19 cellular contexts compared by ENCODE assay signal in genomic region chr20:41334452-41335421, GRCh38. TPM values are rescaled to one million over a fixed set of nuclear protein-coding genes. Genes with fewer than 3 reads are reported as not detected.
DNase-seq lines count a peak whose midpoint lies in the region; ATAC-seq, FAIRE-seq and TF ChIP-seq lines count a peak whose summit lies in the region.
"Had no signal": no experiment of that assay in that cellular context is flagged by ENCODE, and none has a peak within 500 bp of the region (broad histone marks: within the 10 kb centered on the region; RNA-seq: fewer than 3 reads in every experiment).

No MANE protein-coding gene starts in this region.

- H3K9me3 ChIP-seq in endothelial cell of umbilical vein (replicated peaks; ENCODE audit: control insufficient read depth, insufficient read depth, low read length) (no peaks in the 10 kb centered on the region), gastrocnemius medialis (no peaks in the 10 kb centered on the region), T-helper 17 cell (ENCODE audit: control insufficient read depth, low read length, poor library complexity, severe bottlenecking) (no peaks in the 10 kb centered on the region)

- in situ Hi-C loops in gastrocnemius medialis (cut with MboI; ENCODE audit: low sequenced_read_pairs in 4 of 4): loop anchor here (5.0 to 25.0 kb wide), 5 partner anchors 92 to 347 kb away; no protein-coding TSS in a partner anchor

- no peaks in the 10 kb centered on the region for H4K20me1 ChIP-seq in endothelial cell of umbilical vein (replicated peaks; ENCODE audit: control insufficient read depth, extremely low read depth, insufficient read depth, low read length)

- no peaks in the 10 kb centered on the region for H3K9me1 ChIP-seq in endothelial cell of umbilical vein (replicated peaks; ENCODE audit: control insufficient read depth, extremely low read depth, insufficient read depth, low read length)

- intact Hi-C loops in endothelial cell of umbilical vein (cut with micrococcal nuclease): no loop called here
- intact Hi-C loops in gastrocnemius medialis (cut with DNase I; ENCODE audit: low total_unique reads): no loop called here

- peaks cover 3% of the 10 kb centered on the region for H3K4me1 Mint-ChIP-seq in T-helper 17 cell

- TF ChIP-seq POLR2A in endothelial cell of umbilical vein (IDR thresholded peaks at IDR 0.05; ENCODE audit: low read depth, low read length): no peak
- TF ChIP-seq POLR2A in gastrocnemius medialis (IDR thresholded peaks at IDR 0.05): no peak

- FAIRE-seq in endothelial cell of umbilical vein (lab: Jason Lieb, UNC): peak; percentile 44
- FAIRE-seq: small intestine had no signal

- peaks cover 17% of the 10 kb centered on the region for H3K27me3 Mint-ChIP-seq in T-helper 17 cell

- no peaks in the 10 kb centered on the region for H3K36me3 ChIP-seq in endothelial cell of umbilical vein (ENCODE audit: control insufficient read depth in 2 of 2, extremely low read depth in 1 of 2, insufficient read depth in 2 of 2, low read length in 2 of 2)
- no peaks in the 10 kb centered on the region for H3K36me3 ChIP-seq in gastrocnemius medialis

- H2AFZ ChIP-seq in endothelial cell of umbilical vein (ENCODE audit: low read depth, low read length): peak overlapping the region; percentile 83

- H3K27ac ChIP-seq in endothelial cell of umbilical vein (ENCODE audit: insufficient read depth, low read depth, low read length): no peak overlapping the region
- peak overlapping the region; percentile 46 to 68 (median 66) for H3K27ac ChIP-seq in gastrocnemius medialis

- no peaks in the 10 kb centered on the region for H3K36me3 Mint-ChIP-seq in T-helper 17 cell (ENCODE audit: low read depth)

- no peak for TF ChIP-seq CTCF in GM10266 (IDR thresholded peaks at IDR 0.05; ENCODE audit: control insufficient read depth, insufficient read depth, low read depth, missing control alignments)
- peak in 1 of 2 donors; percentile 10 for TF ChIP-seq CTCF in endothelial cell of umbilical vein (IDR thresholded peaks at IDR 0.05; ENCODE audit: extremely low read depth in 1 of 2, insufficient read depth in 1 of 2, low read depth in 1 of 2, low read length in 2 of 2)
- TF ChIP-seq CTCF in gastrocnemius medialis (IDR thresholded peaks at IDR 0.05 in 4 of 5, conservative IDR thresholded peaks at IDR 0.05 in 1 of 5): no peak

- no peak overlapping the region for H3K4me3 Mint-ChIP-seq in T-helper 17 cell
- H3K4me3 Mint-ChIP-seq: activated B cell treated with CpG ODN at 0.5 μM for 24 hours; activated naive CD4-positive, alpha-beta T cell treated with anti-CD3 and anti-CD28 coated beads for 36 hours; stimulated activated naive CD8-positive, alpha-beta T cell treated with anti-CD3 and anti-CD28 coated beads, Interleukin-15, amount 100 ng/mL, for 72 hours had no signal

- dilution Hi-C loops in endothelial cell of umbilical vein (cut with MboI; ENCODE audit: extremely low pct_ligation_motif_present, low sequenced_read_pairs): no loop called here

- BruUV-seq in endothelial cell of umbilical vein (replicated peaks; lab: Mats Ljungman, UMichigan): no TSS peak

- CTCF ChIA-PET in endothelial cell of umbilical vein (lab: Charles Lee): interaction anchor here (1.2 to 2.4 kb wide), 3 partner anchors 162 to 200 kb away, joined by 4 to 16 read pairs (median 5); no protein-coding TSS in a partner anchor

- H3K4me1 ChIP-seq in endothelial cell of umbilical vein (ENCODE audit: control insufficient read depth, extremely low read depth, insufficient read depth, low read length) (peaks cover 20% of the 10 kb centered on the region), gastrocnemius medialis (peaks cover 8 to 9% of the 10 kb centered on the region in 2 donors)

- H3K27me3 ChIP-seq in endothelial cell of umbilical vein (ENCODE audit: control insufficient read depth in 2 of 2, insufficient read depth in 2 of 2, low read length in 2 of 2) (no peaks in the 10 kb centered on the region), gastrocnemius medialis (no peaks in the 10 kb centered on the region)

- no peak overlapping the region for H3K9ac ChIP-seq in endothelial cell of umbilical vein (replicated peaks; ENCODE audit: extremely low read depth, insufficient read depth, low read length)

- H3K4me2 ChIP-seq in endothelial cell of umbilical vein (ENCODE audit: insufficient read depth, low read length): no peak overlapping the region

- DNase-seq in GM10266 (ENCODE audit: extremely low spot score): peak; percentile 6
- DNase-seq in endothelial cell of umbilical vein (ENCODE audit: low read depth, low spot score): peak; percentile 56
- DNase-seq in kidney glomerular epithelial cell (lab: John Stamatoyannopoulos, UW): peak; percentile 18
- no peak for DNase-seq in gastrocnemius medialis
- DNase-seq in stimulated activated CD4-positive, alpha-beta T cell treated with anti-CD3 and anti-CD28 coated beads, Interleukin-2, amount 100 ng/mL, for 24 hours: no peak
- DNase-seq in T-helper 17 cell: no peak
- no peak for DNase-seq in NOMO-1 treated with dmso at 0.1 percent for 144 hours (lab: John Stamatoyannopoulos, UW; ENCODE audit: unreplicated experiment)
- no peak for DNase-seq in activated CD4-positive, alpha-beta T cell treated with anti-CD3 and anti-CD28 coated beads for 4 hours
- DNase-seq: activated B cell treated with CpG ODN at 0.5 μM for 24 hours; activated naive CD4-positive, alpha-beta T cell treated with anti-CD3 and anti-CD28 coated beads for 36 hours; DND-41; hippocampal formation; NCI-H2029; NCI-H526 treated with DMSO at 0.1 percent for 48 hours; small intestine; stimulated activated naive CD8-positive, alpha-beta T cell treated with anti-CD3 and anti-CD28 coated beads, Interleukin-15, amount 100 ng/mL, for 72 hours; T-helper 1 cell had no signal

- H3K4me3 ChIP-seq in endothelial cell of umbilical vein (replicated peaks in 1 of 3; ENCODE audit: insufficient read depth in 1 of 3, low read depth in 1 of 3, low read length in 3 of 3) (no peak overlapping the region), gastrocnemius medialis (no peak overlapping the region)

- ATAC-seq in gastrocnemius medialis (peak in 1 of 2 donors; percentile 5), T-helper 17 cell (no peak)
- ATAC-seq: stimulated activated naive CD8-positive, alpha-beta T cell treated with anti-CD3 and anti-CD28 coated beads, Interleukin-15, amount 100 ng/mL, for 72 hours had no signal

- H3K79me2 ChIP-seq in endothelial cell of umbilical vein (ENCODE audit: control insufficient read depth, insufficient read depth, low read length): no peaks in the 10 kb centered on the region

- no peak overlapping the region for H3K27ac Mint-ChIP-seq in T-helper 17 cell
- H3K27ac Mint-ChIP-seq: activated B cell treated with CpG ODN at 0.5 μM for 24 hours; activated naive CD4-positive, alpha-beta T cell treated with anti-CD3 and anti-CD28 coated beads for 36 hours had no signal

- POLR2A ChIA-PET in endothelial cell of umbilical vein (lab: Charles Lee): no interaction called here

TF ChIP-seq in endothelial cell of umbilical vein, 7 proteins besides CTCF, POLR2A, EP300 and RAD21 (continues in another document):
- no peak for TF ChIP-seq GATA2 (IDR thresholded peaks at IDR 0.05; ENCODE audit: insufficient read depth, insufficient read length, low read depth, low read length)
- TF ChIP-seq MYC (IDR thresholded peaks at IDR 0.05; ENCODE audit: low read depth, low read length): no peak
- TF ChIP-seq EZH2 (IDR thresholded peaks at IDR 0.05; ENCODE audit: borderline replicate concordance, low read depth, low read length, severe bottlenecking): no peak
- TF ChIP-seq POLR2AphosphoS5 (IDR thresholded peaks at IDR 0.05; ENCODE audit: insufficient read depth, low read depth, low read length): no peak
- TF ChIP-seq, protein P1, sequence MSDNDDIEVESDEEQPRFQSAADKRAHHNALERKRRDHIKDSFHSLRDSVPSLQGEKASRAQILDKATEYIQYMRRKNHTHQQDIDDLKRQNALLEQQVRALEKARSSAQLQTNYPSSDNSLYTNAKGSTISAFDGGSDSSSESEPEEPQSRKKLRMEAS (IDR thresholded peaks at IDR 0.05; ENCODE audit: insufficient read depth, insufficient read length): no peak
- TF ChIP-seq JUN (IDR thresholded peaks at IDR 0.05; ENCODE audit: borderline replicate concordance, insufficient read depth, insufficient read length, low read depth): no peak

RNA-seq across cellular contexts. Expression of gene LPIN3, which starts 5.9 kb away (rescaled TPM):
- total RNA-seq in endothelial cell of umbilical vein: 3.0 and 3.5 TPM in 2 replicates
- 2.1 and 2.5 TPM in 2 replicates for polyA plus RNA-seq in endothelial cell of umbilical vein
- 1.3 and 1.6 TPM in 2 replicates for polyA plus RNA-seq in endothelial cell of umbilical vein (2011; cell fraction: cytosol; rRNA removed)
- polyA plus RNA-seq in endothelial cell of umbilical vein (2011; cell fraction: nucleus; rRNA removed): 26.0 and 29.8 TPM in 2 replicates
- 1.7 and 3.2 TPM in 2 replicates for polyA plus RNA-seq in endothelial cell of umbilical vein (2012)
- 2.5 and 3.4 TPM in 2 replicates for polyA minus RNA-seq in endothelial cell of umbilical vein
- 1.3 TPM for polyA minus RNA-seq in endothelial cell of umbilical vein (2011; cell fraction: cytosol; rRNA and poly(A)+ RNA removed)
- 2.9 and 4.3 TPM in 2 replicates for polyA minus RNA-seq in endothelial cell of umbilical vein (2011; cell fraction: nucleus; rRNA and poly(A)+ RNA removed)
- total RNA-seq in gastrocnemius medialis: 1 to 10 TPM in 2 of 4 donors, under 1 TPM in 2; 0.56 to 2.4 (median 1.1) TPM
- total RNA-seq in T-helper 17 cell: under 1 TPM; 0.16 to 0.67 TPM
- polyA plus RNA-seq: neural cell had no signal

RNA-seq across cellular contexts. Expression of gene ZHX3, which starts 17.2 kb away (rescaled TPM):
- total RNA-seq in endothelial cell of umbilical vein: 15.1 and 17.8 TPM in 2 replicates
- 6.5 and 7.4 TPM in 2 replicates for polyA plus RNA-seq in endothelial cell of umbilical vein
- 9.1 and 10.4 TPM in 2 replicates for polyA plus RNA-seq in endothelial cell of umbilical vein (2011; cell fraction: cytosol; rRNA removed)
- 19.0 and 20.1 TPM in 2 replicates for polyA plus RNA-seq in endothelial cell of umbilical vein (2011; cell fraction: nucleus; rRNA removed)
- polyA plus RNA-seq in endothelial cell of umbilical vein (2012): 9.4 and 9.7 TPM in 2 replicates
- polyA minus RNA-seq in endothelial cell of umbilical vein: 27.4 and 30.2 TPM in 2 replicates
- 8.8 TPM for polyA minus RNA-seq in endothelial cell of umbilical vein (2011; cell fraction: cytosol; rRNA and poly(A)+ RNA removed)
- 19.5 and 19.7 TPM in 2 replicates for polyA minus RNA-seq in endothelial cell of umbilical vein (2011; cell fraction: nucleus; rRNA and poly(A)+ RNA removed)
- total RNA-seq in gastrocnemius medialis: 10 to 100 TPM; 20.1 to 30.0 (median 25.9) TPM
- 1 to 10 TPM; 4.1 to 4.9 TPM for total RNA-seq in T-helper 17 cell

RNA-seq across cellular contexts. Expression of gene EMILIN3, which starts 31.9 kb away (rescaled TPM):
- 0.09 TPM in 1 of 2 replicates, not detected in the other for total RNA-seq in endothelial cell of umbilical vein
- polyA plus RNA-seq in endothelial cell of umbilical vein: 0.15 and 0.37 TPM in 2 replicates
- 0.18 and 0.21 TPM in 2 replicates for polyA plus RNA-seq in endothelial cell of umbilical vein (2011; cell fraction: cytosol; rRNA removed)
- 0.11 and 0.27 TPM in 2 replicates for polyA plus RNA-seq in endothelial cell of umbilical vein (2011; cell fraction: nucleus; rRNA removed)
- polyA plus RNA-seq in endothelial cell of umbilical vein (2012): 0.09 and 0.18 TPM in 2 replicates
- polyA minus RNA-seq in endothelial cell of umbilical vein: 0.17 and 0.29 TPM in 2 replicates
- polyA minus RNA-seq in endothelial cell of umbilical vein (2011; cell fraction: cytosol; rRNA and poly(A)+ RNA removed): not detected
- polyA minus RNA-seq in endothelial cell of umbilical vein (2011; cell fraction: nucleus; rRNA and poly(A)+ RNA removed): not detected in 2 replicates
- under 1 TPM in 3 of 4 donors, not detected in 1; 0.20 to 0.33 (median 0.20) TPM for total RNA-seq in gastrocnemius medialis
- total RNA-seq in T-helper 17 cell: not detected
- total RNA-seq: activated B cell treated with CpG ODN at 0.5 μM for 24 hours; activated naive CD4-positive, alpha-beta T cell treated with anti-CD3 and anti-CD28 coated beads for 36 hours; M059J had no signal

Comparison
In these comparisons a context has a peak if more than half of its experiments do, and no peak if none do; other contexts are left out.
1. DNase-seq: peak in GM10266 (single experiment), endothelial cell of umbilical vein (single experiment) and kidney glomerular epithelial cell (single experiment); none in gastrocnemius medialis (0 of 2), stimulated activated CD4-positive, alpha-beta T cell treated with anti-CD3 and anti-CD28 coated beads, Interleukin-2, amount 100 ng/mL, for 24 hours (0 of 2), T-helper 17 cell (0 of 3), NOMO-1 treated with dmso at 0.1 percent for 144 hours (single experiment) and activated CD4-positive, alpha-beta T cell treated with anti-CD3 and anti-CD28 coated beads for 4 hours (0 of 2).